Comparison of ENCODE assay signal across 9 cellular contexts in the genomic region with DNA sequence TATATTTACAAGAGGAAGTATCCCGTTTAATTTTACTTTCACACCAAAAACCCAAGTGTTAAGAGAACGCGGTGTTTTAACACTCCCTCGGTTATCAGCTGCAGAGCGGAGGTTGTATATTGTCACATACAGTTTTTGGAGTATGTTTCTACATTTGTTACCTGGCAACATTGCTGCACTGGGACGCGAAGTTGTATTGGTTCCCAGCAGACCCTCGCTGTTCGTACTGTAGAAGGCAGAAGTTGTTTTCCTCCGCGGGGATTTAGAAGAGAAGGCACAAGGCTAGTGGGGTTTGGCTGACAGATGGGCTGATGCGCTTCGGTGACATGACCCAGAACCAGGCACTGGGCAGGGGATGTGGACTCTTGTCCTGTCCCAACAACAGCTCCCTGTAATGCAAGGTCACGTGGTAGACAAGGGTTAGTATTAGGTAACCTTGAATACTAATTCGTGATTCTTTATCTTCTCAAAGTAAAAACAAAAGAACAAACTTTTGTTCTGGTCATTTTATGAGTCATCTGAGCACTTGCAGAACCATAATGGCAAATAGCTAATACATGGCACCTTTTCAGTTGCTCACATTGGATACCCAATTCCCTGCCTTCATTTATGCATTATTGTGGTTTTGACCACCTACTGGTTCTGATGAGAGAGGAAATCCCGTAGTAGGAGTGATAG.
DNase-seq lines count a peak whose midpoint lies in the region; ATAC-seq lines count a peak whose summit lies in the region.
"Had no signal": no experiment of that assay in that cellular context is flagged by ENCODE, and none has a peak within 500 bp of the region (broad histone marks: within the 10 kb centered on the region; RNA-seq: fewer than 3 reads in every experiment).

No MANE protein-coding gene starts in this region.

- ATAC-seq in GM18502 (IDR thresholded peaks at IDR 0.05; ENCODE audit: poor library complexity, unreplicated experiment): peak; percentile 58
- peak; percentile 30 for ATAC-seq in HG02642 (IDR thresholded peaks at IDR 0.05; ENCODE audit: poor library complexity, unreplicated experiment)
- ATAC-seq in natural killer cell treated with Interleukin-12 subunit alpha and Interleukin-12 subunit beta and Interleukin-15 and Interleukin-18, amount 100 ng/mL, for 72 hours: peak; percentile 72 to 83
- ATAC-seq in GM21825 (IDR thresholded peaks at IDR 0.05; ENCODE audit: unreplicated experiment): no peak

- peaks cover 82 to 99% of the 10 kb centered on the region in 2 donors for H3K4me1 Mint-ChIP-seq in natural killer cell treated with Interleukin-12 subunit alpha and Interleukin-12 subunit beta and Interleukin-15 and Interleukin-18, amount 100 ng/mL, for 72 hours (ENCODE audit: low read depth in 2 of 2)

- peak; percentile 30 for DNase-seq in NOMO-1 treated with dmso at 0.1 percent for 144 hours (lab: John Stamatoyannopoulos, UW; ENCODE audit: unreplicated experiment)
- DNase-seq in natural killer cell treated with Interleukin-12 subunit alpha and Interleukin-12 subunit beta and Interleukin-15 and Interleukin-18, amount 100 ng/mL, for 72 hours (ENCODE audit: low spot score): peak; percentile 70
- DNase-seq in SW480 (ENCODE audit: low spot score): no peak
- no peak for DNase-seq in DMS53 (lab: John Stamatoyannopoulos, UW)
- no peak for DNase-seq in HUDEP-2 (lab: John Stamatoyannopoulos, UW; ENCODE audit: unreplicated experiment in 76 of 76)
- DNase-seq: testis had no signal

- H3K27ac Mint-ChIP-seq in natural killer cell treated with Interleukin-12 subunit alpha and Interleukin-12 subunit beta and Interleukin-15 and Interleukin-18, amount 100 ng/mL, for 72 hours: peak overlapping the region; percentile 82 to 86

- H3K4me3 Mint-ChIP-seq in natural killer cell treated with Interleukin-12 subunit alpha and Interleukin-12 subunit beta and Interleukin-15 and Interleukin-18, amount 100 ng/mL, for 72 hours: peak overlapping the region; percentile 85

- H3K36me3 Mint-ChIP-seq in natural killer cell treated with Interleukin-12 subunit alpha and Interleukin-12 subunit beta and Interleukin-15 and Interleukin-18, amount 100 ng/mL, for 72 hours: peaks cover 17% of the 10 kb centered on the region

- no peaks in the 10 kb centered on the region for H3K27me3 Mint-ChIP-seq in natural killer cell treated with Interleukin-12 subunit alpha and Interleukin-12 subunit beta and Interleukin-15 and Interleukin-18, amount 100 ng/mL, for 72 hours

- no peaks in the 10 kb centered on the region for H3K9me3 Mint-ChIP-seq in natural killer cell treated with Interleukin-12 subunit alpha and Interleukin-12 subunit beta and Interleukin-15 and Interleukin-18, amount 100 ng/mL, for 72 hours

Comparison
In these comparisons a context has a peak if more than half of its experiments do, and no peak if none do; other contexts are left out.
1. DNase-seq: peak in NOMO-1 treated with dmso at 0.1 percent for 144 hours (single experiment) and natural killer cell treated with Interleukin-12 subunit alpha and Interleukin-12 subunit beta and Interleukin-15 and Interleukin-18, amount 100 ng/mL, for 72 hours (single experiment); none in SW480 (single experiment), DMS53 (single experiment) and HUDEP-2 (0 of 76).